Comparison of ENCODE assay signal across 9 cellular contexts in the genomic region with DNA sequence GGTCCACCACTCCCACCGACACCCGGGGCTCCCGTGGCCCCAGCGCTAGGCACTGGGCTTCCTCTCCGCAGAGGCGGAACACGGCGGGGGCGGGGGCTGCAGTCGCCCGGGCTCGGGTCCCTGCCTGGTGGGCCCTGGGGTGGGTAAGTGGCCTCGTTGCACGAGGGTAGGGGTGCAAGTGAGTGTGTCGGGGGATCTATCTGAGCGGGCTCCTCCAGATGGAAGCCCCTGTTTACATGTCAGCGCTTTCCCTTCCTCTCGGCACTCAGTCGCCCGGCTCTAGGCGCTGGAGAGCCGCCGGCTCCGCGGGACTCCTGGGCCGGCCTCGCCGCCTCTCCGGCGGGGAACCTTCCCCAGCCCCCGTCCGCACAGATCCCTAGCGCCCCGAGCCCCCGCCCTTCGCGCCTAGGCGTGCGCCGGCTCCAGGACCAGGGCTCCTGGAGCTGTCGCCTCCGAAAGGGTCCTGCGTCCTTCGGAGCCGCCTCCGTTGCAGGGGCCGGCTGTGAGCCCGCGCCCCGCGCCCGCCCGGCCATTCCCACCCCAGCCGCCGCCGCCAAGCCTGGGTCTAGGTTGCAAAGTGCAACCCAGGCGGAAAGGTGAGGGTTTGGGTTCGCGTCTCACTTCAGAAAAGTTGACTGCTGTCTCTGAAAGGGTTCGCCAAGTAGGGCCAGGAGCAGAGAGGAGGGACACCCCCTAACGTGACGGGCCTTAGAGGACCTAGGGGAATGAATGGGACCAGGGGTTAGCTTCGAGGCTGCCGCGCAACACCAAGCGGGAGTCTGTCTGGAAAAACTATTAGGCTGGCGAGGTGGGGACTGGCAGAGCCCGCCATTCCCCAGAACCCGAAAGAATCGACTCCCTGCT. TPM values are rescaled to one million over a fixed set of nuclear protein-coding genes. Genes with fewer than 3 reads are reported as not detected.
A peak's percentile ranks its signal among the peaks of the same experiment; 100 is the strongest.
DNase-seq lines count a peak whose midpoint lies in the region; ATAC-seq and FAIRE-seq lines count a peak whose summit lies in the region.
"Had no signal": no experiment of that assay in that cellular context is flagged by ENCODE, and none has a peak within 500 bp of the region (broad histone marks: within the 10 kb centered on the region; RNA-seq: fewer than 3 reads in every experiment).

No MANE protein-coding gene starts in this region.

- FAIRE-seq in small intestine (lab: Jason Lieb, UNC) = no peak

- H3K27me3 Mint-ChIP-seq in activated naive CD4-positive, alpha-beta T cell treated with anti-CD3 and anti-CD28 coated beads, Interleukin-2, amount 10 ng/mL, durations not matched to agents 7 days and 5 days = peaks cover 41% of the 10 kb centered on the region

- H3K9me3 ChIP-seq in right cardiac atrium (ENCODE audit: control insufficient read depth, low read length) = no peaks in the 10 kb centered on the region
- no peaks in the 10 kb centered on the region for H3K9me3 ChIP-seq in small intestine (ENCODE audit: control insufficient read depth, low read depth)

- H3K4me1 ChIP-seq in right cardiac atrium (ENCODE audit: control insufficient read depth, insufficient read depth, low read length) (peaks cover 2% of the 10 kb centered on the region), small intestine (ENCODE audit: control insufficient read depth in 2 of 2, insufficient read depth in 1 of 2, low read depth in 1 of 2, low read length in 1 of 2) (peaks cover 0 to 3% of the 10 kb centered on the region in 2 donors)

- H3K4me3 Mint-ChIP-seq in activated naive CD4-positive, alpha-beta T cell treated with anti-CD3 and anti-CD28 coated beads, Interleukin-2, amount 10 ng/mL, durations not matched to agents 7 days and 5 days = peak overlapping the region; percentile 87

- peak overlapping the region; percentile 70 for H3K4me3 ChIP-seq in right cardiac atrium (ENCODE audit: low read length)
- H3K4me3 ChIP-seq in small intestine (ENCODE audit: low read depth in 1 of 2, low read length in 2 of 2) = peak overlapping the region; percentile 62 to 86

- peaks cover 40% of the 10 kb centered on the region for H3K36me3 Mint-ChIP-seq in activated naive CD4-positive, alpha-beta T cell treated with anti-CD3 and anti-CD28 coated beads, Interleukin-2, amount 10 ng/mL, durations not matched to agents 7 days and 5 days

- no peaks in the 10 kb centered on the region for H3K27me3 ChIP-seq in right cardiac atrium (ENCODE audit: control insufficient read depth, insufficient read depth)
- H3K27me3 ChIP-seq in small intestine (ENCODE audit: control insufficient read depth in 2 of 2, insufficient read depth in 2 of 2, low read length in 2 of 2) = peaks cover 8 to 10% of the 10 kb centered on the region in 2 donors

- DNase-seq in NCI-H146 (lab: John Stamatoyannopoulos, UW) (peak; percentile 8), NCI-H146 treated with DMSO at 0.1 percent for 48 hours (lab: John Stamatoyannopoulos, UW; ENCODE audit: unreplicated experiment) (no peak), right cardiac atrium (peak; percentile 38 to 81 (median 73)), small intestine (no peak), NCI-H2107 treated with DMSO at 0.1 percent for 48 hours (lab: John Stamatoyannopoulos, UW; ENCODE audit: unreplicated experiment) (no peak)
- DNase-seq in activated naive CD4-positive, alpha-beta T cell treated with anti-CD3 and anti-CD28 coated beads, Interleukin-2, amount 10 ng/mL, durations not matched to agents 7 days and 5 days = peak; percentile 58

- peak; percentile 10 for ATAC-seq in HG03571 (IDR thresholded peaks at IDR 0.05; ENCODE audit: unreplicated experiment)
- ATAC-seq in right cardiac atrium = peak; percentile 8 to 13
- no peak for ATAC-seq in HG03565 (IDR thresholded peaks at IDR 0.05; ENCODE audit: unreplicated experiment)

- peaks cover 61% of the 10 kb centered on the region for H3K4me1 Mint-ChIP-seq in activated naive CD4-positive, alpha-beta T cell treated with anti-CD3 and anti-CD28 coated beads, Interleukin-2, amount 10 ng/mL, durations not matched to agents 7 days and 5 days

- no peaks in the 10 kb centered on the region for H3K36me3 ChIP-seq in small intestine (ENCODE audit: control insufficient read depth in 2 of 2, insufficient read depth in 2 of 2, low read length in 2 of 2)

- intact Hi-C loops in right cardiac atrium (cut with DNase I) = loop anchor here in 1 of 4 donors (10.0 kb wide), 1 partner anchor 60 kb away; no protein-coding TSS in a partner anchor

- WGBS in right cardiac atrium = 3% methylated on average over 70 of the region's 70 CpGs
- 4 to 6% (median 5%) methylated on average over 62 to 70 of the region's 70 CpGs for WGBS in small intestine, 3 donors

- CTCF ChIA-PET in activated naive CD4-positive, alpha-beta T cell treated with anti-CD3 and anti-CD28 coated beads, Interleukin-2, amount 10 ng/mL, durations not matched to agents 7 days and 5 days (lab: Charles Lee) = interaction anchor here (0.8 to 1.7 kb wide), 6 partner anchors 24 to 78 kb away, joined by 3 to 6 read pairs (median 4); no protein-coding TSS in a partner anchor

- H3K27ac ChIP-seq in right cardiac atrium (ENCODE audit: low read length) (peak overlapping the region; percentile 80), small intestine (ENCODE audit: low read depth in 1 of 2, low read length in 1 of 2) (peak overlapping the region; percentile 72 to 96)
- H3K27ac ChIP-seq: C4-2B had no signal

- peaks cover 3% of the 10 kb centered on the region for H3K9me3 Mint-ChIP-seq in activated naive CD4-positive, alpha-beta T cell treated with anti-CD3 and anti-CD28 coated beads, Interleukin-2, amount 10 ng/mL, durations not matched to agents 7 days and 5 days

- H3K27ac Mint-ChIP-seq in activated naive CD4-positive, alpha-beta T cell treated with anti-CD3 and anti-CD28 coated beads, Interleukin-2, amount 10 ng/mL, durations not matched to agents 7 days and 5 days = peak overlapping the region; percentile 94

RNA-seq across cellular contexts. Expression of a gene that starts 1.0 kb away (rescaled TPM):
- total RNA-seq in right cardiac atrium = 10 to 100 TPM; 14.9 to 22.3 (median 17.2) TPM
- 12.4 TPM for polyA plus RNA-seq in right cardiac atrium
- polyA plus RNA-seq in small intestine = 1 to 10 TPM; 2.5 to 8.3 (median 4.9) TPM

Comparison
In these comparisons a context has a peak if more than half of its experiments do, and no peak if none do; other contexts are left out.
1. DNase-seq: peak in NCI-H146 (single experiment), activated naive CD4-positive, alpha-beta T cell treated with anti-CD3 and anti-CD28 coated beads, Interleukin-2, amount 10 ng/mL, durations not matched to agents 7 days and 5 days (single experiment) and right cardiac atrium (3 of 3); none in NCI-H146 treated with DMSO at 0.1 percent for 48 hours (single experiment), small intestine (single experiment) and NCI-H2107 treated with DMSO at 0.1 percent for 48 hours (single experiment).